In genomic region chr14:74085047-74085637, GRCh38 we compare ENCODE assay signal across 8 cellular contexts. TPM values are rescaled to one million over a fixed set of nuclear protein-coding genes. Genes with fewer than 3 reads are reported as not detected.
DNase-seq lines count a peak whose midpoint lies in the region; ATAC-seq and TF ChIP-seq lines count a peak whose summit lies in the region.

No MANE protein-coding gene starts in this region.

- peak; percentile 9 for ATAC-seq in activated CD8-positive, alpha-beta memory T cell treated with anti-CD3 and anti-CD28 coated beads, Interleukin-2, amount 10 ng/mL, durations not matched to agents 7 days and 5 days
- ATAC-seq in HG02973 (IDR thresholded peaks at IDR 0.05; ENCODE audit: unreplicated experiment) = peak; percentile 5
- ATAC-seq in T-cell (replicated peaks in 1 of 4) = peak; percentile 3 to 7 (median 4)

- intact Hi-C loops in posterior vena cava (cut with DNase I) = no loop called here

- CTCF ChIA-PET in activated CD8-positive, alpha-beta memory T cell treated with anti-CD3 and anti-CD28 coated beads, Interleukin-2, amount 10 ng/mL, durations not matched to agents 7 days and 5 days (lab: Charles Lee) = interaction anchor here (1.0 kb wide), 1 partner anchor 172 kb away, joined by 3 read pairs; no protein-coding TSS in a partner anchor
- CTCF ChIA-PET in T-cell (lab: Charles Lee) = interaction anchor here in 1 of 2 donors (0.6 to 1.0 kb wide), 2 partner anchors 11 to 947 kb away, joined by 3 to 5 read pairs; no protein-coding TSS in a partner anchor

- peaks cover 23% of the 10 kb centered on the region for H3K36me3 Mint-ChIP-seq in activated CD8-positive, alpha-beta memory T cell treated with anti-CD3 and anti-CD28 coated beads, Interleukin-2, amount 10 ng/mL, durations not matched to agents 7 days and 5 days
- H3K36me3 Mint-ChIP-seq in T-cell (peaks cover 7% of the 10 kb centered on the region), endodermal cell (ENCODE audit: low read depth) (peaks cover 6% of the 10 kb centered on the region)

- H3K4me1 Mint-ChIP-seq in activated CD8-positive, alpha-beta memory T cell treated with anti-CD3 and anti-CD28 coated beads, Interleukin-2, amount 10 ng/mL, durations not matched to agents 7 days and 5 days = peaks cover 49% of the 10 kb centered on the region
- H3K4me1 Mint-ChIP-seq in T-cell = peaks cover 34 to 41% (median 36%) of the 10 kb centered on the region in 3 donors
- H3K4me1 Mint-ChIP-seq in endodermal cell = peaks cover 22% of the 10 kb centered on the region

- WGBS in endodermal cell (ENCODE audit: insufficient coverage in 1 of 2, insufficient read length in 1 of 2), 2 experiments = 1% methylated on average over 20 to 26 of the region's 26 CpGs
- under 1% methylated on average over 26 of the region's 26 CpGs for WGBS in urinary bladder

- POLR2A ChIA-PET in T-cell (lab: Charles Lee) = interaction anchor here in 1 of 2 donors (0.6 kb wide), 1 partner anchor 10 kb away, joined by 3 read pairs; no protein-coding TSS in a partner anchor

- no peaks in the 10 kb centered on the region for H3K9me3 ChIP-seq in endodermal cell (ENCODE audit: control insufficient read depth, low read length)
- no peaks in the 10 kb centered on the region for H3K9me3 ChIP-seq in muscle layer of duodenum (ENCODE audit: control insufficient read depth in 1 of 2, low read length in 2 of 2)

- H3K4me1 ChIP-seq in endodermal cell (ENCODE audit: control insufficient read depth, insufficient read depth, low read length) (peaks cover 4% of the 10 kb centered on the region), muscle layer of duodenum (ENCODE audit: control insufficient read depth in 1 of 2, insufficient read depth in 2 of 2, low read length in 2 of 2) (peaks cover 6 to 25% of the 10 kb centered on the region in 2 donors), urinary bladder (ENCODE audit: insufficient read depth) (no peaks in the 10 kb centered on the region)

- H3K9me3 Mint-ChIP-seq in activated CD8-positive, alpha-beta memory T cell treated with anti-CD3 and anti-CD28 coated beads, Interleukin-2, amount 10 ng/mL, durations not matched to agents 7 days and 5 days (ENCODE audit: low read depth) = no peaks in the 10 kb centered on the region
- H3K9me3 Mint-ChIP-seq in T-cell = no peaks in the 10 kb centered on the region
- H3K9me3 Mint-ChIP-seq in endodermal cell = no peaks in the 10 kb centered on the region

- H3K27me3 ChIP-seq in endodermal cell (ENCODE audit: control insufficient read depth, insufficient read depth, low read length, poor library complexity, severe bottlenecking) = no peaks in the 10 kb centered on the region
- no peaks in the 10 kb centered on the region for H3K27me3 ChIP-seq in muscle layer of duodenum (ENCODE audit: low read depth, low read length)

- H3K4me3 Mint-ChIP-seq in activated CD8-positive, alpha-beta memory T cell treated with anti-CD3 and anti-CD28 coated beads, Interleukin-2, amount 10 ng/mL, durations not matched to agents 7 days and 5 days = peak overlapping the region; percentile 100
- H3K4me3 Mint-ChIP-seq in T-cell (peak overlapping the region; percentile 92 to 100 (median 98)), endodermal cell (peak overlapping the region; percentile 97)

- DNase-seq in activated CD8-positive, alpha-beta memory T cell treated with anti-CD3 and anti-CD28 coated beads, Interleukin-2, amount 10 ng/mL, durations not matched to agents 7 days and 5 days = peak; percentile 66
- DNase-seq in activated CD8-positive, alpha-beta memory T cell treated with anti-CD3 and anti-CD28 coated beads, Interleukin-2, amount 50 U/mL, for 4 hours = no peak
- DNase-seq in T-cell (peak in 1 of 34 experiments; percentile 8), endodermal cell (no peak), posterior vena cava (ENCODE audit: low spot score) (no peak)

- H3K4me3 ChIP-seq in endodermal cell (ENCODE audit: low read length) = peak overlapping the region; percentile 97
- H3K4me3 ChIP-seq in muscle layer of duodenum (ENCODE audit: low read depth in 1 of 2, low read length in 2 of 2) = peak overlapping the region; percentile 90 to 97
- peak overlapping the region; percentile 64 for H3K4me3 ChIP-seq in urinary bladder (ENCODE audit: low read depth, low read length)

- no peaks in the 10 kb centered on the region for H3K36me3 ChIP-seq in endodermal cell (ENCODE audit: control insufficient read depth, insufficient read depth, low read length)
- H3K36me3 ChIP-seq in muscle layer of duodenum (ENCODE audit: control insufficient read depth in 1 of 2, insufficient read depth in 2 of 2, low read length in 2 of 2) = no peaks in the 10 kb centered on the region
- no peaks in the 10 kb centered on the region for H3K36me3 ChIP-seq in urinary bladder (ENCODE audit: insufficient read depth)

- H3K27ac ChIP-seq in endodermal cell (ENCODE audit: low read depth, low read length) = peak overlapping the region; percentile 67
- H3K27ac ChIP-seq in muscle layer of duodenum (ENCODE audit: low read length) = peak overlapping the region; percentile 73
- peak overlapping the region; percentile 67 for H3K27ac ChIP-seq in urinary bladder (ENCODE audit: low read depth)

- TF ChIP-seq CTCF in endodermal cell (conservative IDR thresholded peaks at IDR 0.05) = no peak

- no peaks in the 10 kb centered on the region for H3K27me3 Mint-ChIP-seq in activated CD8-positive, alpha-beta memory T cell treated with anti-CD3 and anti-CD28 coated beads, Interleukin-2, amount 10 ng/mL, durations not matched to agents 7 days and 5 days
- H3K27me3 Mint-ChIP-seq in T-cell = no peaks in the 10 kb centered on the region
- no peaks in the 10 kb centered on the region for H3K27me3 Mint-ChIP-seq in endodermal cell (ENCODE audit: insufficient read depth)

- H3K27ac Mint-ChIP-seq in activated CD8-positive, alpha-beta memory T cell treated with anti-CD3 and anti-CD28 coated beads, Interleukin-2, amount 10 ng/mL, durations not matched to agents 7 days and 5 days = peak overlapping the region; percentile 98
- H3K27ac Mint-ChIP-seq in T-cell (peak overlapping the region; percentile 93 to 99), endodermal cell (peak overlapping the region; percentile 100)

- peak overlapping the region; percentile 91 for H3K9ac ChIP-seq in endodermal cell (ENCODE audit: extremely low read depth, low read length, poor library complexity, severe bottlenecking)

RNA-seq across cellular contexts. Expression of gene LIN52, which starts 0.4 kb away (rescaled TPM):
- total RNA-seq in activated CD8-positive, alpha-beta memory T cell treated with anti-CD3 and anti-CD28 coated beads, Interleukin-2, amount 10 ng/mL, durations not matched to agents 7 days and 5 days = 10 to 100 TPM; 18.3 to 20.1 TPM
- 10 to 100 TPM in 3 of 5 donors, 1 to 10 TPM in 2; 9.7 to 11.2 (median 10.7) TPM for total RNA-seq in T-cell
- total RNA-seq in endodermal cell = 10 to 100 TPM; 16.4 to 19.0 TPM
- 16.1 TPM for polyA plus RNA-seq in endodermal cell (2013, experiment 1 of 2)
- 14.9 TPM for polyA plus RNA-seq in endodermal cell (2013, experiment 2 of 2)
- 17.5 TPM for total RNA-seq in urinary bladder
- 11.8 TPM for polyA plus RNA-seq in urinary bladder
- 1 to 10 TPM; 6.6 to 9.4 TPM for total RNA-seq in posterior vena cava

RNA-seq across cellular contexts. Expression of gene ALDH6A1, which starts 0.9 kb away (rescaled TPM):
- 10 to 100 TPM; 13.8 to 15.5 TPM for total RNA-seq in activated CD8-positive, alpha-beta memory T cell treated with anti-CD3 and anti-CD28 coated beads, Interleukin-2, amount 10 ng/mL, durations not matched to agents 7 days and 5 days
- 10 to 100 TPM; 11.0 to 15.9 (median 14.8) TPM for total RNA-seq in T-cell
- 10 to 100 TPM; 62.0 to 66.2 TPM for total RNA-seq in endodermal cell
- polyA plus RNA-seq in endodermal cell (2013, experiment 1 of 2) = 23.1 TPM
- 19.5 TPM for polyA plus RNA-seq in endodermal cell (2013, experiment 2 of 2)
- total RNA-seq in urinary bladder = 48.3 TPM
- polyA plus RNA-seq in urinary bladder = 24.8 TPM
- 10 to 100 TPM; 11.9 to 23.2 TPM for total RNA-seq in posterior vena cava
